ENCODE assay signal across 1 cellular context in genomic region chr16:67560827-67561342, GRCh38.
TF ChIP-seq lines count a peak whose summit lies in the region.

No MANE protein-coding gene starts in this region.

TF ChIP-seq in H1, 55 proteins besides CTCF, POLR2A, EP300 and RAD21 (continued from another document):
- TF ChIP-seq CHD7 (IDR thresholded peaks at IDR 0.05; ENCODE audit: insufficient replicate concordance, low read length), result no peak
- TF ChIP-seq EGR1 (IDR thresholded peaks at IDR 0.05; ENCODE audit: borderline replicate concordance, low read depth, low read length), result no peak
- TF ChIP-seq MAX (IDR thresholded peaks at IDR 0.05), result no peak
- no peak for TF ChIP-seq HDAC2 (IDR thresholded peaks at IDR 0.05; ENCODE audit: borderline replicate concordance in 1 of 2, low read depth in 2 of 2, low read length in 2 of 2)
- TF ChIP-seq FOSL1 (IDR thresholded peaks at IDR 0.05; ENCODE audit: insufficient read depth, low read depth, low read length), result no peak
- TF ChIP-seq NRF1 (IDR thresholded peaks at IDR 0.05; ENCODE audit: low read depth, low read length), result no peak
- TF ChIP-seq SIX5 (IDR thresholded peaks at IDR 0.05; ENCODE audit: low read depth, low read length), result no peak
- TF ChIP-seq USF2 (IDR thresholded peaks at IDR 0.05; ENCODE audit: low read length), result no peak
- no peak for TF ChIP-seq JUN (IDR thresholded peaks at IDR 0.05; ENCODE audit: low read depth, low read length)
TF ChIP-seq in H1: peak in this region for 0.
